14 cellular contexts compared by ENCODE assay signal in the genomic region with DNA sequence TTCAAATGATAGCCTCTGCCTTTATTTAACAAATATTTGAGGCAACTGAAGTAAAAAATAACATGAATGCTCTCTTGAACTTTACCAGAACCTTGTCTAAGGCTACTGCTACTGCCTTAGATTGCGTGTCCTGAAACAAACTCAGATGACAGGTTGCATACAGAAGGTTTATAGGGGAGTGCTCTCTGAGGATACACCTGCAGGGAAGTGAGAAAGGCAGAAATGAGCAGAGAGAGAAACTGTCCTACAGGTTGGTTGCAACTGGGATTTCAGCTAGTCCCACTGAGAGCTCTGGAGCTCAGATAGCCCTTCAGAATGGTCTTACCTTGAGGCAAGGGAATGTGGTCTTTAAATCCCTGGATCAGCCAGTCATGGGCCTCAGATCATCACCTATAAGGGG.
DNase-seq lines count a peak whose midpoint lies in the region; ATAC-seq and TF ChIP-seq lines count a peak whose summit lies in the region.
"Had no signal": no experiment of that assay in that cellular context is flagged by ENCODE, and none has a peak within 500 bp of the region (broad histone marks: within the 10 kb centered on the region; RNA-seq: fewer than 3 reads in every experiment).

No MANE protein-coding gene starts in this region.

- no peaks in the 10 kb centered on the region for H3K9me3 ChIP-seq in vagina
- H3K9me3 ChIP-seq in osteoblast (ENCODE audit: low read depth, low read length) = peaks cover 2% of the 10 kb centered on the region
- H3K9me3 ChIP-seq: SK-N-SH had no signal

- H3K4me1 ChIP-seq in vagina (no peaks in the 10 kb centered on the region), osteoblast (ENCODE audit: insufficient read depth, low read length) (no peaks in the 10 kb centered on the region)

- H3K36me3 ChIP-seq in vagina (no peaks in the 10 kb centered on the region), osteoblast (ENCODE audit: insufficient read depth, low read length) (no peaks in the 10 kb centered on the region)

- H3K27me3 ChIP-seq in vagina (no peaks in the 10 kb centered on the region), osteoblast (ENCODE audit: insufficient read depth, low read length) (no peaks in the 10 kb centered on the region)

- no peak overlapping the region for H3K4me3 ChIP-seq in vagina
- no peak overlapping the region for H3K4me3 ChIP-seq in osteoblast (ENCODE audit: insufficient read depth, low read length)

- H3K27ac ChIP-seq in vagina (no peak overlapping the region), osteoblast (ENCODE audit: low read depth, low read length) (no peak overlapping the region)

- H3K79me2 ChIP-seq in osteoblast (ENCODE audit: insufficient read depth, low read length) = no peaks in the 10 kb centered on the region

- intact Hi-C loops in cardiac septum (cut with DNase I) (no loop called here), vagina (cut with DNase I) (no loop called here)

- no peak for TF ChIP-seq POLR2A in vagina (IDR thresholded peaks at IDR 0.05)

- ATAC-seq in GM19043 (IDR thresholded peaks at IDR 0.05; ENCODE audit: low read depth, unreplicated experiment) (peak; percentile 80), GM21737 (IDR thresholded peaks at IDR 0.05; ENCODE audit: unreplicated experiment) (peak; percentile 90), HG03139 (IDR thresholded peaks at IDR 0.05; ENCODE audit: unreplicated experiment) (peak; percentile 81)
- ATAC-seq: right cardiac atrium had no signal

- no peaks in the 10 kb centered on the region for H4K20me1 ChIP-seq in osteoblast (ENCODE audit: insufficient read depth, low read length)

- H2AFZ ChIP-seq in osteoblast (ENCODE audit: low read length) = no peak overlapping the region

- DNase-seq in cardiac septum (ENCODE audit: low spot score) (no peak), vagina (ENCODE audit: extremely low spot score in 2 of 2) (no peak), kidney glomerular epithelial cell (lab: John Stamatoyannopoulos, UW) (no peak), osteoblast (ENCODE audit: insufficient read length, low spot score, missing footprints) (no peak)
- DNase-seq: activated CD4-positive, alpha-beta T cell treated with anti-CD3 and anti-CD28 coated beads, Interleukin-2, amount 50 U/mL, for 48 hours; activated naive CD4-positive, alpha-beta T cell treated with anti-CD3 and anti-CD28 coated beads for 36 hours; Calu3; NCI-H1092 treated with DMSO at 0.1 percent for 48 hours; NCI-H748 treated with DMSO at 0.1 percent for 48 hours; right cardiac atrium; SK-N-SH had no signal

- no peak overlapping the region for H3K4me2 ChIP-seq in osteoblast (ENCODE audit: insufficient read depth, low read length)
- H3K4me2 ChIP-seq: SK-N-SH had no signal

- TF ChIP-seq CTCF in vagina (IDR thresholded peaks at IDR 0.05) (no peak), osteoblast (IDR thresholded peaks at IDR 0.05; ENCODE audit: extremely low read depth, low read depth, low read length) (no peak)
